ENCODE assay signal across 6 cellular contexts in genomic region chr13:72448082-72448481, GRCh38.
"Had no signal": no experiment of that assay in that cellular context is flagged by ENCODE, and none has a peak within 500 bp of the region (broad histone marks: within the 10 kb centered on the region; RNA-seq: fewer than 3 reads in every experiment).

No MANE protein-coding gene starts in this region.

- DNase-seq: IMR-90, KBM-7, KG1 had no signal

- H3K4me3 ChIP-seq: K562 had no signal

- H3K27ac ChIP-seq: HL-60, KMS-11 had no signal
